22 cellular contexts compared by ENCODE assay signal in the genomic region with DNA sequence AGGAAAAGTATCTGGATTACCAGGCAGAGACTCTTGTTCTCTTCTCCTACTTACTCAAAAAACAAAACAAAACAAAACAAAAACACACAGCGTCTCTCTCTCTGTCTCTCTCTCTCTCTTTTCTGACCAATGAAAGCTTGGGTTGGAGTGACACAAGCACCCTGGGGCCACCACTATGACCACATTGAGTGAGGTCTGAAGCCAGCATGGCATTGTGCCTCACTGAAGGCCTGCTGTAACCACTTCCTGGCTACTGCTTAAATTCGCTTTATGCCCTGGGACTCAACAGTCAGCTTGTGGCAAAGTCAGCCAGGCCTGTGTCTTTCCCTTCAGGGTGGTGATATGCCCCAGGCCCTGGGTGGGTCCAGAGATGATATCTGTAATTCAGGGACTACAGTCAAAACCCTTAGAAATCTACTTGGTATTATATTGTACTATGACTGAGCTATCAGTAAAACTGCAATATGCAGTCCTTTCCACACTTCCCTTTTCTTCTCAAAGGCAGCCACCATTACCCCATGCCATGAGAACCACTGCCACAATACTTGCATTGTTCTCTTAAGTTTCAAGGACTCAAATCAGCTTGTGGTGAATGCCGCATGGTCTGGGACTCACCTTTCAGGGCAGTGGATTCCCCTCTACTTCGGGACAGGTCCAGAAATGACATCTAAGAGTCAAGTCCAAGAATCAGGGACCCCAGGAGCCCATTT.
"Had no signal": no experiment of that assay in that cellular context is flagged by ENCODE, and none has a peak within 500 bp of the region (broad histone marks: within the 10 kb centered on the region; RNA-seq: fewer than 3 reads in every experiment).

No MANE protein-coding gene starts in this region.

- H3K36me3 ChIP-seq: heart left ventricle, tibial nerve had no signal

- FAIRE-seq: frontal cortex had no signal

- H3K27me3 ChIP-seq: heart left ventricle, testis had no signal

- H2AFZ ChIP-seq: parathyroid adenoma had no signal

- H3K79me2 ChIP-seq: parathyroid adenoma had no signal

- H3K4me3 ChIP-seq: coronary artery, heart left ventricle, lung, psoas muscle, testis, tibial nerve had no signal

- H3K9ac ChIP-seq: parathyroid adenoma had no signal

- DNase-seq: effector CD8-positive, alpha-beta T cell; heart left ventricle; hippocampal formation; left colon; left ventricle myocardium superior; mesenchymal stem cell; midbrain; occipital lobe; psoas muscle; retina; stimulated activated CD4-positive, alpha-beta T cell treated with anti-CD3 and anti-CD28 coated beads, Interleukin-2, amount 100 ng/mL, for 24 hours; stimulated activated CD4-positive, alpha-beta T cell treated with anti-CD3 and anti-CD28 coated beads, Interleukin-4, amount 100 ng/mL, for 4 hours; stimulated activated naive B cell treated with anti-CD40 and anti-IgM and Interleukin-4, amounts not matched to agents 10 μg/mL and 1 μg/mL and 100 μg/mL, for 72 hours; stimulated activated naive CD8-positive, alpha-beta T cell treated with anti-CD3 and anti-CD28 coated beads, Interleukin-15, amount 100 ng/mL, for 72 hours; testis had no signal

- H3K27ac ChIP-seq: coronary artery, heart left ventricle, parathyroid adenoma, psoas muscle, testis, tibial nerve had no signal

- H3K9me3 ChIP-seq: heart left ventricle, psoas muscle, testis, tibial nerve had no signal

- H3K4me1 ChIP-seq: heart left ventricle, parathyroid adenoma, psoas muscle, testis, tibial nerve had no signal

- ATAC-seq: heart left ventricle; left colon; left ventricle myocardium superior; natural killer cell treated with Interleukin-12 subunit alpha and Interleukin-12 subunit beta and Interleukin-15 and Interleukin-18, amount 100 ng/mL, for 72 hours; psoas muscle; sciatic nerve; stimulated activated naive B cell treated with anti-CD40 and anti-IgM and Interleukin-4, amounts not matched to agents 10 μg/mL and 1 μg/mL and 100 μg/mL, for 72 hours; stimulated activated naive CD8-positive, alpha-beta T cell treated with anti-CD3 and anti-CD28 coated beads, Interleukin-15, amount 100 ng/mL, for 72 hours had no signal
